9 cellular contexts compared by ENCODE assay signal in genomic region chr7:27185708-27186449, GRCh38. TPM values are rescaled to one million over a fixed set of nuclear protein-coding genes. Genes with fewer than 3 reads are reported as not detected.
DNase-seq lines count a peak whose midpoint lies in the region; ATAC-seq and TF ChIP-seq lines count a peak whose summit lies in the region.
"Had no signal": no experiment of that assay in that cellular context is flagged by ENCODE, and none has a peak within 500 bp of the region (broad histone marks: within the 10 kb centered on the region; RNA-seq: fewer than 3 reads in every experiment).

No MANE protein-coding gene starts in this region.

- peaks cover 0 to 17% (median 0%) of the 10 kb centered on the region in 3 donors for H3K27me3 ChIP-seq in sigmoid colon
- no peaks in the 10 kb centered on the region for H3K27me3 ChIP-seq in MG63

- DNase-seq in ELR (ENCODE audit: low read depth) (peak; percentile 70), SW480 (ENCODE audit: low spot score) (peak; percentile 17), epithelial cell of proximal tubule (ENCODE audit: low read depth) (no peak), sigmoid colon (peak; percentile 74), NCI-H1930 (lab: John Stamatoyannopoulos, UW) (no peak), MG63 (no peak)
- DNase-seq: NCI-H226 had no signal

- intact Hi-C loops in sigmoid colon (cut with DNase I): no loop called here

- H3K4me3 ChIP-seq in epithelial cell of proximal tubule (ENCODE audit: low read depth, low read length) (peak overlapping the region; percentile 72), sigmoid colon (peak overlapping the region; percentile 71 to 76 (median 72)), MG63 (no peak overlapping the region)

- WGBS in sigmoid colon, 2 donors: 3 to 9% methylated on average over 30 of the region's 30 CpGs

- no peaks in the 10 kb centered on the region for H3K9me3 ChIP-seq in sigmoid colon
- no peaks in the 10 kb centered on the region for H3K9me3 ChIP-seq in MG63

- peaks cover 3 to 82% (median 57%) of the 10 kb centered on the region in 4 donors for H3K4me1 ChIP-seq in sigmoid colon

- TF ChIP-seq CTCF in epithelial cell of proximal tubule (conservative IDR thresholded peaks at IDR 0.05; ENCODE audit: low read depth, low read length): no peak
- TF ChIP-seq CTCF in sigmoid colon (IDR thresholded peaks at IDR 0.05): no peak

- peak overlapping the region in 3 of 4 donors; percentile 97 to 98 (median 98) for H3K27ac ChIP-seq in sigmoid colon

- no peak for TF ChIP-seq POLR2A in sigmoid colon (IDR thresholded peaks at IDR 0.05)

- H3K36me3 ChIP-seq in sigmoid colon (no peaks in the 10 kb centered on the region), MG63 (no peaks in the 10 kb centered on the region)

- ATAC-seq in GM21737 (IDR thresholded peaks at IDR 0.05; ENCODE audit: unreplicated experiment): no peak
- no peak for ATAC-seq in GM21360 (IDR thresholded peaks at IDR 0.05; ENCODE audit: unreplicated experiment)

- TF ChIP-seq EP300 in sigmoid colon (IDR thresholded peaks at IDR 0.05): no peak

RNA-seq across cellular contexts. Expression of gene HOXA11, which starts 0.8 kb away (rescaled TPM):
- total RNA-seq in epithelial cell of proximal tubule (10.7 and 12.5 TPM in 2 replicates), sigmoid colon (10 to 100 TPM; 18.7 to 25.0 (median 22.1) TPM)
- polyA plus RNA-seq in sigmoid colon: 1 to 10 TPM; 3.0 to 6.0 (median 4.8) TPM
- 3.2 and 3.7 TPM in 2 replicates for total RNA-seq in MG63 (2014; rRNA removed; shearing (Covaris generic); ENCODE audit: low replicate concordance)

RNA-seq across cellular contexts. Expression of gene HOXA10, which starts 11.8 kb away (rescaled TPM):
- total RNA-seq in epithelial cell of proximal tubule (36.7 and 51.7 TPM in 2 replicates), sigmoid colon (10 to 100 TPM; 55.1 to 64.0 (median 59.5) TPM)
- 10 to 100 TPM; 22.2 to 25.0 (median 22.8) TPM for polyA plus RNA-seq in sigmoid colon
- 18.0 and 26.7 TPM in 2 replicates for total RNA-seq in MG63 (2014; rRNA removed; shearing (Covaris generic); ENCODE audit: low replicate concordance)

RNA-seq across cellular contexts. Expression of gene HOXA13, which starts 14.0 kb away (rescaled TPM):
- total RNA-seq in epithelial cell of proximal tubule (not detected in 2 replicates), sigmoid colon (10 to 100 TPM in 3 of 4 donors, 1 to 10 TPM in 1; 9.4 to 35.3 (median 21.8) TPM)
- 10 to 100 TPM; 10.7 to 21.6 (median 17.1) TPM for polyA plus RNA-seq in sigmoid colon
- 0.30 and 1.5 TPM in 2 replicates for total RNA-seq in MG63 (2014; rRNA removed; shearing (Covaris generic); ENCODE audit: low replicate concordance)

RNA-seq across cellular contexts. Expression of gene HOXA9, which starts 20.5 kb away (rescaled TPM):
- total RNA-seq in epithelial cell of proximal tubule (82.4 and 104 TPM in 2 replicates), sigmoid colon (10 to 100 TPM; 13.0 to 35.7 (median 18.2) TPM)
- 10 to 100 TPM; 21.4 to 22.4 (median 21.6) TPM for polyA plus RNA-seq in sigmoid colon
- total RNA-seq in MG63 (2014; rRNA removed; shearing (Covaris generic); ENCODE audit: low replicate concordance): 25.4 and 29.9 TPM in 2 replicates

RNA-seq across cellular contexts. Expression of gene HOXA7, which starts 29.4 kb away (rescaled TPM):
- total RNA-seq in epithelial cell of proximal tubule (21.4 and 27.9 TPM in 2 replicates), sigmoid colon (1 to 10 TPM; 4.7 to 9.1 (median 7.3) TPM)
- polyA plus RNA-seq in sigmoid colon: 10 to 100 TPM; 18.0 to 23.9 (median 18.0) TPM
- 0.95 and 1.7 TPM in 2 replicates for total RNA-seq in MG63 (2014; rRNA removed; shearing (Covaris generic); ENCODE audit: low replicate concordance)

Comparison
In these comparisons a context has a peak if more than half of its experiments do, and no peak if none do; other contexts are left out.
1. DNase-seq: peak in ELR (single experiment), SW480 (single experiment) and sigmoid colon (single experiment); none in epithelial cell of proximal tubule (single experiment), NCI-H1930 (0 of 2) and MG63 (single experiment).